25 cellular contexts compared by ENCODE assay signal in the genomic region with DNA sequence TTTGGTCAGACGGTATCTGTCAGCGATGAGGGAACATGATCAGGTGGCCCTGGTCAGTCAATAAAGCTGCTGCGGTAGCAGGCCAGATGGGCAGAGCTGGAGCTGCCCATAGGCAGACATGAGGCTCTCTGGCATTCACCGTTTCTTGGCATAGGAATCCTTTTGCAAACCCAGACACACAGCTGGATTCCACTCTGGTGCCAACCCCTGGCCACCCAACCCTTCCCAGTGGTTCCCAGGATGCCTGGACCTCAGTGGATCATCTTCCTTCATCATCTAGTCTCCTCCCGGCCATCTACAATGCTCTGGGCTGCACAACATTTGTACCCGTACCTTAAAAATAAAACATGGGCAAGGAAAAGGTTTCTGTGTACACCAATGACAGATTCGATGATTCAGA.
"Had no signal": no experiment of that assay in that cellular context is flagged by ENCODE, and none has a peak within 500 bp of the region (broad histone marks: within the 10 kb centered on the region; RNA-seq: fewer than 3 reads in every experiment).

No MANE protein-coding gene starts in this region.

- H3K4me1 ChIP-seq: Peyer's patch had no signal

- H3K27ac ChIP-seq: cardiac muscle cell, Peyer's patch, RWPE1 had no signal

- H3K27ac Mint-ChIP-seq: activated CD8-positive, alpha-beta memory T cell treated with anti-CD3 and anti-CD28 coated beads, Interleukin-2, amount 10 ng/mL, durations not matched to agents 7 days and 5 days; activated naive CD4-positive, alpha-beta T cell treated with anti-CD3 and anti-CD28 coated beads for 36 hours; activated naive CD8-positive, alpha-beta T cell; activated T-cell treated with anti-CD3 and anti-CD28 coated beads, Interleukin-2, amount 50 U/mL, for 24 hours; activated T-helper 1 cell treated with anti-CD3 and anti-CD28 coated beads, Interleukin-12 subunit alpha, Interleukin-12 subunit beta, Interleukin-2, Interleukin-4 antibody, amounts not matched to agents 30 ng/mL and 10 ng/mL and 1 ng/mL, durations not matched to agents 14 hours and 24 hours and 36 hours; brain; T-helper 1 cell treated with Interleukin-12 subunit alpha and Interleukin-12 subunit beta and Interleukin-4 antibody, amounts not matched to agents 30 μg/mL and 1 μg/mL, for 36 hours had no signal

- H3K4me1 Mint-ChIP-seq: activated CD8-positive, alpha-beta memory T cell treated with anti-CD3 and anti-CD28 coated beads, Interleukin-2, amount 10 ng/mL, durations not matched to agents 7 days and 5 days had no signal

- H3K36me3 ChIP-seq: cardiac muscle cell, MG63, Peyer's patch had no signal

- ATAC-seq: activated CD8-positive, alpha-beta memory T cell treated with anti-CD3 and anti-CD28 coated beads, Interleukin-2, amount 10 ng/mL, durations not matched to agents 7 days and 5 days had no signal

- H3K27me3 Mint-ChIP-seq: activated CD8-positive, alpha-beta memory T cell treated with anti-CD3 and anti-CD28 coated beads, Interleukin-2, amount 10 ng/mL, durations not matched to agents 7 days and 5 days had no signal

- H3K36me3 Mint-ChIP-seq: activated CD8-positive, alpha-beta memory T cell treated with anti-CD3 and anti-CD28 coated beads, Interleukin-2, amount 10 ng/mL, durations not matched to agents 7 days and 5 days; brain had no signal

- H3K4me3 Mint-ChIP-seq: activated CD8-positive, alpha-beta memory T cell treated with anti-CD3 and anti-CD28 coated beads, Interleukin-2, amount 10 ng/mL, durations not matched to agents 7 days and 5 days; activated naive CD4-positive, alpha-beta T cell treated with anti-CD3 and anti-CD28 coated beads for 36 hours; activated naive CD8-positive, alpha-beta T cell; activated T-cell treated with anti-CD3 and anti-CD28 coated beads, Interleukin-2, amount 50 U/mL, for 24 hours; activated T-helper 1 cell treated with anti-CD3 and anti-CD28 coated beads, Interleukin-12 subunit alpha, Interleukin-12 subunit beta, Interleukin-2, Interleukin-4 antibody, amounts not matched to agents 30 ng/mL and 10 ng/mL and 1 ng/mL, durations not matched to agents 14 hours and 24 hours and 36 hours; brain; T-helper 1 cell treated with Interleukin-12 subunit alpha and Interleukin-12 subunit beta and Interleukin-4 antibody, amounts not matched to agents 30 μg/mL and 1 μg/mL, for 36 hours had no signal

- H3K4me3 ChIP-seq: cardiac muscle cell, MG63, Peyer's patch had no signal

- H3K27me3 ChIP-seq: cardiac muscle cell, MG63, Peyer's patch had no signal

- DNase-seq: activated CD4-positive, alpha-beta T cell treated with anti-CD3 and anti-CD28 coated beads for 48 hours; activated CD4-positive, alpha-beta T cell treated with anti-CD3 and anti-CD28 coated beads, Interleukin-2, amount 50 U/mL, for 4 hours; activated CD4-positive, CD25-positive, alpha-beta regulatory T cell treated with anti-CD3 and anti-CD28 coated beads, Interleukin-2, amount 50 U/mL, for 72 hours; activated CD8-positive, alpha-beta memory T cell treated with anti-CD3 and anti-CD28 coated beads, Interleukin-2, amount 10 ng/mL, durations not matched to agents 7 days and 5 days; activated gamma-delta T cell; activated naive CD4-positive, alpha-beta T cell treated with anti-CD3 and anti-CD28 coated beads for 36 hours; activated T-cell treated with anti-CD3 and anti-CD28 coated beads, Interleukin-2, amount 50 U/mL, for 24 hours; amygdala; cerebellar nuclear complex; MG63; MV-4-11; NCI-H1092 treated with DMSO at 0.1 percent for 48 hours; NCI-H1417 treated with DMSO at 0.1 percent for 48 hours; NCI-H1694 treated with DMSO at 0.1 percent for 48 hours; NCI-H2029 treated with DMSO at 0.1 percent for 48 hours; NCI-H510A treated with DMSO at 0.1 percent for 48 hours; NCI-H69; Peyer's patch; SHP77 treated with DMSO at 0.1 percent for 48 hours had no signal
